Comparison of ENCODE assay signal across 15 cellular contexts in the genomic region with DNA sequence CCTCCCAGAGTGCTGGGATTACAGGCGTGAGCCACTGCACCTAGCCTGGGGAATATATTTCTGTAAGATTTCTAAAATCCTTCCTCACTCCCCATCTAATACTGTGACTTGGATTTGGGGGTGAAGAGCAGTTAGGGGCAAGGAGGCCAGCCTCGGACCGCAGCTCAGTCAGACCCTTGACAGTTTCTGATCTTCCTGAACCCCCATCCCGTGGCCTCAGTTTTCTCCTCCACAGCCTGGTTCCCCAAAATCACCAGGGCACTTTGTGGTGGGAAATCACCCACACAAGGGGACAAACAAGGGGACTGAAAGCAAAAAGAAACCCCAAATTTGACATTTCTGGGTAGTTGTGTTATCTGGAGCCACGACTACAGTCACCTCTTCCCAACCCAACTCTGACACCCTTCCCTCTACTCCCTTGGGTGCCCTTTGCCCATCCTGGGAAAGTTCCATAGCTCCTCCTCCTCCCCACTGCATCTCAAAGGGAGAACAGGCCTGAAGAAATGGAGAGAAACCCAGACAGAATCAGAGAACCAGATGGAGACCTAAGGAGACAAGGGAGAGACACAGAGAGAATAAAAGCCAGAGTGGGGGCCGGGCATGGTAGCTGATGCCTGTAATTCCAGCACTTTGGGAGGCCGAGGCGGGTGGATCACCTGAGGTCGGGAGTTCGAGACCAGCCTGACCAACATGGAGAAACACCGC. TPM values are rescaled to one million over a fixed set of nuclear protein-coding genes. Genes with fewer than 3 reads are reported as not detected.
DNase-seq lines count a peak whose midpoint lies in the region; ATAC-seq and TF ChIP-seq lines count a peak whose summit lies in the region.
"Had no signal": no experiment of that assay in that cellular context is flagged by ENCODE, and none has a peak within 500 bp of the region (broad histone marks: within the 10 kb centered on the region; RNA-seq: fewer than 3 reads in every experiment).

No MANE protein-coding gene starts in this region.

- H3K4me3 ChIP-seq in aorta (ENCODE audit: low read length in 2 of 2): no peak overlapping the region

- intact Hi-C loops in natural killer cell (cut with micrococcal nuclease): loop anchor here (2.0 to 5.0 kb wide), 2 partner anchors 13 to 103 kb away; partner anchors contain the start of gene KCNH4
- intact Hi-C loops in aorta (cut with DNase I): no loop called here
- intact Hi-C loops in left colon (cut with DNase I, micrococcal nuclease): no loop called here

- DNase-seq in natural killer cell treated with Interleukin-12 subunit alpha and Interleukin-12 subunit beta and Interleukin-15 and Interleukin-18, amount 100 ng/mL, for 72 hours (ENCODE audit: low spot score): no peak
- DNase-seq in natural killer cell (no peak), mesenteric fat pad (ENCODE audit: low spot score) (peak; percentile 60), aorta (peak; percentile 20 to 28), dedifferentiated amniotic fluid mesenchymal stem cell (ENCODE audit: extremely low spot score) (no peak), left colon (no peak), SK-N-DZ (ENCODE audit: low spot score) (no peak)
- peak; percentile 11 to 13 for DNase-seq in activated T-cell treated with anti-CD3 and anti-CD28 coated beads, Interleukin-2, amount 50 U/mL, for 48 hours
- DNase-seq: anterior cingulate cortex, DMS79 treated with DMSO at 0.1 percent for 48 hours, NCI-H1105 treated with DMSO at 0.1 percent for 48 hours, NCI-H446 treated with DMSO at 0.1 percent for 48 hours, SW 1271 had no signal

- H3K27ac ChIP-seq in aorta (ENCODE audit: low read depth in 1 of 2, low read length in 2 of 2): no peak overlapping the region
- H3K27ac ChIP-seq: parathyroid adenoma had no signal

- H3K36me3 Mint-ChIP-seq in natural killer cell treated with Interleukin-12 subunit alpha and Interleukin-12 subunit beta and Interleukin-15 and Interleukin-18, amount 100 ng/mL, for 72 hours: peaks cover 6% of the 10 kb centered on the region
- H3K36me3 Mint-ChIP-seq in natural killer cell: no peaks in the 10 kb centered on the region
- H3K36me3 Mint-ChIP-seq: memory B cell had no signal

- no peak for TF ChIP-seq CTCF in natural killer cell (IDR thresholded peaks at IDR 0.05)

- H3K27ac Mint-ChIP-seq in natural killer cell treated with Interleukin-12 subunit alpha and Interleukin-12 subunit beta and Interleukin-15 and Interleukin-18, amount 100 ng/mL, for 72 hours: peak overlapping the region; percentile 98 to 100
- peak overlapping the region in 1 of 2 donors; percentile 47 for H3K27ac Mint-ChIP-seq in natural killer cell
- H3K27ac Mint-ChIP-seq: memory B cell had no signal

- no peaks in the 10 kb centered on the region for H3K9me3 ChIP-seq in aorta (ENCODE audit: control insufficient read depth, low read length)

- WGBS in aorta, 2 donors: 92 to 93% methylated on average over 11 of the region's 11 CpGs

- H3K27me3 Mint-ChIP-seq in natural killer cell treated with Interleukin-12 subunit alpha and Interleukin-12 subunit beta and Interleukin-15 and Interleukin-18, amount 100 ng/mL, for 72 hours: no peaks in the 10 kb centered on the region
- no peaks in the 10 kb centered on the region for H3K27me3 Mint-ChIP-seq in natural killer cell (ENCODE audit: low read depth in 2 of 2)
- H3K27me3 Mint-ChIP-seq: memory B cell had no signal

- H3K4me1 Mint-ChIP-seq in natural killer cell treated with Interleukin-12 subunit alpha and Interleukin-12 subunit beta and Interleukin-15 and Interleukin-18, amount 100 ng/mL, for 72 hours (ENCODE audit: low read depth in 2 of 2): peaks cover 35 to 37% of the 10 kb centered on the region in 2 donors
- H3K4me1 Mint-ChIP-seq in natural killer cell: peaks cover 31 to 34% of the 10 kb centered on the region in 2 donors

- ATAC-seq in natural killer cell treated with Interleukin-12 subunit alpha and Interleukin-12 subunit beta and Interleukin-15 and Interleukin-18, amount 100 ng/mL, for 72 hours: no peak
- ATAC-seq in natural killer cell (no peak), aorta (ENCODE audit: low FRiP score) (no peak), left colon (no peak)

- no peaks in the 10 kb centered on the region for H3K9me3 Mint-ChIP-seq in natural killer cell treated with Interleukin-12 subunit alpha and Interleukin-12 subunit beta and Interleukin-15 and Interleukin-18, amount 100 ng/mL, for 72 hours
- no peaks in the 10 kb centered on the region for H3K9me3 Mint-ChIP-seq in natural killer cell
- H3K9me3 Mint-ChIP-seq: memory B cell had no signal

- no peaks in the 10 kb centered on the region for H3K36me3 ChIP-seq in aorta (ENCODE audit: control insufficient read depth in 1 of 2, insufficient read depth in 2 of 2, low read length in 1 of 2)

- H3K4me3 Mint-ChIP-seq in natural killer cell treated with Interleukin-12 subunit alpha and Interleukin-12 subunit beta and Interleukin-15 and Interleukin-18, amount 100 ng/mL, for 72 hours: peak overlapping the region; percentile 93
- H3K4me3 Mint-ChIP-seq in natural killer cell: no peak overlapping the region

- no peaks in the 10 kb centered on the region for H3K27me3 ChIP-seq in aorta (ENCODE audit: control insufficient read depth in 1 of 2, insufficient read depth in 2 of 2, low read length in 1 of 2)

- H3K4me1 ChIP-seq in aorta (ENCODE audit: control insufficient read depth in 1 of 2, insufficient read depth in 2 of 2, low read length in 2 of 2): no peaks in the 10 kb centered on the region

RNA-seq across cellular contexts. Expression of gene STAT5A, which starts 2.8 kb away (rescaled TPM):
- total RNA-seq in natural killer cell treated with Interleukin-12 subunit alpha and Interleukin-12 subunit beta and Interleukin-15 and Interleukin-18, amount 100 ng/mL, for 72 hours: 100 to 1,000 TPM; 187 to 392 TPM
- 100 to 1,000 TPM; 112 to 135 (median 117) TPM for total RNA-seq in natural killer cell
- 130 TPM for total RNA-seq in mesenteric fat pad
- total RNA-seq in aorta: 10 to 100 TPM; 42.1 to 63.2 TPM
- polyA plus RNA-seq in aorta: 10 to 100 TPM; 10.9 to 20.8 TPM
- total RNA-seq in left colon: 10 to 100 TPM; 19.8 to 28.1 TPM
- 10.1 and 12.0 TPM in 2 replicates for polyA plus RNA-seq in SK-N-DZ (2014; cell fraction: cytosol; rRNA removed)
- polyA plus RNA-seq in SK-N-DZ (2014; cell fraction: nucleus; rRNA removed): 13.6 and 19.3 TPM in 2 replicates

RNA-seq across cellular contexts. Expression of gene STAT5B, which starts 9.3 kb away (rescaled TPM):
- 100 to 1,000 TPM; 131 to 209 TPM for total RNA-seq in natural killer cell treated with Interleukin-12 subunit alpha and Interleukin-12 subunit beta and Interleukin-15 and Interleukin-18, amount 100 ng/mL, for 72 hours
- total RNA-seq in natural killer cell (100 to 1,000 TPM in 2 of 3 donors, 10 to 100 TPM in 1; 79.9 to 112 (median 103) TPM), mesenteric fat pad (106 TPM), aorta (100 to 1,000 TPM in 1 of 2 donors, 10 to 100 TPM in 1; 78.0 to 106 TPM), left colon (10 to 100 TPM; 34.2 to 39.2 TPM)
- polyA plus RNA-seq in aorta: 10 to 100 TPM; 18.0 to 54.6 TPM
- polyA plus RNA-seq in SK-N-DZ (2014; cell fraction: cytosol; rRNA removed): 25.5 and 36.7 TPM in 2 replicates
- 72.8 and 97.3 TPM in 2 replicates for polyA plus RNA-seq in SK-N-DZ (2014; cell fraction: nucleus; rRNA removed)

Comparison
In these comparisons a context has a peak if more than half of its experiments do, and no peak if none do; other contexts are left out.
1. DNase-seq: peak in activated T-cell treated with anti-CD3 and anti-CD28 coated beads, Interleukin-2, amount 50 U/mL, for 48 hours (2 of 2), mesenteric fat pad (single experiment) and aorta (2 of 2); none in natural killer cell treated with Interleukin-12 subunit alpha and Interleukin-12 subunit beta and Interleukin-15 and Interleukin-18, amount 100 ng/mL, for 72 hours (single experiment), natural killer cell (single experiment), dedifferentiated amniotic fluid mesenchymal stem cell (single experiment), left colon (0 of 2) and SK-N-DZ (single experiment).